7 cellular contexts compared by ENCODE assay signal in genomic region chr15:99401218-99401617, GRCh38.
DNase-seq lines count a peak whose midpoint lies in the region; ATAC-seq, FAIRE-seq and TF ChIP-seq lines count a peak whose summit lies in the region.
"Not testable (repeated sequence)": the region's sequence is repeated elsewhere in the genome, so short reads cannot be mapped to it uniquely, and the experiment has no call there.

No MANE protein-coding gene starts in this region.

- not testable (repeated sequence) for H3K27me3 Mint-ChIP-seq in nephron progenitor cell (ENCODE audit: low read depth, poor library complexity)

- H3K4me1 ChIP-seq in K562 (replicated peaks in 1 of 2; ENCODE audit: control insufficient read depth in 2 of 2, insufficient read depth in 2 of 2, low read length in 2 of 2) = not testable (repeated sequence)
- H3K4me1 ChIP-seq in heart left ventricle (peaks cover 0 to 18% (median 10%) of the 10 kb centered on the region in 12 donors), HepG2 (ENCODE audit: insufficient read depth, low read length) (peaks cover 56% of the 10 kb centered on the region), upper lobe of right lung (peaks cover 11% of the 10 kb centered on the region)

- CTCF ChIA-PET in K562 (lab: Yijun Ruan, JAX; ENCODE audit: low intra/inter-chr PET ratio); HepG2 (lab: Yijun Ruan, JAX; ENCODE audit: low intra/inter-chr PET ratio, low total read pairs): not testable (repeated sequence)

- H3K36me3 Mint-ChIP-seq in nephron progenitor cell (ENCODE audit: low read depth) = not testable (repeated sequence)

- not testable (repeated sequence) for H3K4me2 ChIP-seq in K562 (ENCODE audit: insufficient read depth, low read length)
- peak overlapping the region; percentile 55; the same call in 1 of the 2 replicates for H3K4me2 ChIP-seq in HepG2 (ENCODE audit: low read depth, low read length)

- H3K4me3 Mint-ChIP-seq in nephron progenitor cell = not testable (repeated sequence)

- TF ChIP-seq CTCF in K562 (IDR thresholded peaks at IDR 0.05 in 2 of 3, conservative IDR thresholded peaks at IDR 0.05 in 1 of 3; ENCODE audit: insufficient read depth in 2 of 3, low read depth in 1 of 3, low read length in 3 of 3); heart left ventricle (IDR thresholded peaks at IDR 0.05); HepG2 (CRISPR knock-in tag; IDR thresholded peaks at IDR 0.05); nephron progenitor cell (IDR thresholded peaks at IDR 0.05); upper lobe of right lung (IDR thresholded peaks at IDR 0.05): not testable (repeated sequence)

- H3K4me1 Mint-ChIP-seq in nephron progenitor cell = peaks cover 48% of the 10 kb centered on the region

- not testable (repeated sequence) for H3K9ac ChIP-seq in SK-N-MC (ENCODE audit: insufficient read length); K562 (ENCODE audit: insufficient read depth in 1 of 2, low read depth in 2 of 2, low read length in 2 of 2); HepG2 (ENCODE audit: insufficient read depth, low read depth, low read length)

- not testable (repeated sequence) for FAIRE-seq in K562 (lab: Jason Lieb, UNC); HepG2 (lab: Jason Lieb, UNC)

- not testable (repeated sequence) for H3K79me2 ChIP-seq in K562 (ENCODE audit: control insufficient read depth, insufficient read depth, low read length); HepG2 (ENCODE audit: insufficient read depth, low read length)

- TF ChIP-seq RAD21 in K562 (CRISPR knock-in tag; conservative IDR thresholded peaks at IDR 0.05 in 1 of 2, IDR thresholded peaks at IDR 0.05 in 1 of 2); HepG2 (CRISPR knock-in tag; IDR thresholded peaks at IDR 0.05): not testable (repeated sequence)

- TF ChIP-seq POLR2A in K562 (conservative IDR thresholded peaks at IDR 0.05); heart left ventricle (IDR thresholded peaks at IDR 0.05); HepG2 (IDR thresholded peaks at IDR 0.05; ENCODE audit: insufficient read depth in 1 of 2, low read depth in 2 of 2, low read length in 2 of 2): not testable (repeated sequence)

- ATAC-seq in K562, heart left ventricle, HepG2, upper lobe of right lung: not testable (repeated sequence)

- not testable (repeated sequence) for H4K20me1 ChIP-seq in K562 (replicated peaks; ENCODE audit: control insufficient read depth, insufficient read depth, low read length); HepG2 (ENCODE audit: insufficient read depth, low read length)

- H3K27ac ChIP-seq in SK-N-MC = peak overlapping the region; percentile 63
- H3K27ac ChIP-seq in K562 (ENCODE audit: extremely low read depth, low read depth, low read length); HepG2 (ENCODE audit: extremely low read length, insufficient read depth, low read length): not testable (repeated sequence)
- H3K27ac ChIP-seq in heart left ventricle = peak overlapping the region in 7 of 12 donors; percentile 28 to 54 (median 48)
- peak overlapping the region; percentile 11 for H3K27ac ChIP-seq in upper lobe of right lung

- H3K9me3 ChIP-seq in SK-N-MC (ENCODE audit: low read depth, low read length); K562 (replicated peaks; ENCODE audit: control insufficient read depth, insufficient read depth, low read depth, low read length); heart left ventricle; HepG2 (ENCODE audit: low read length); upper lobe of right lung: not testable (repeated sequence)

- intact Hi-C loops in K562 (cut with micrococcal nuclease) (loop anchor here (10.0 kb wide), 2 partner anchors 304 to 514 kb away; no protein-coding TSS in a partner anchor), heart left ventricle (cut with DNase I) (loop anchor here in 3 of 10 donors (10.0 kb wide), 3 partner anchors 104 to 304 kb away; partner anchors contain the start of gene MEF2A (in 3 of the 3)), HepG2 (cut with micrococcal nuclease; ENCODE audit: unreplicated experiment) (loop anchor here (10.0 kb wide), 1 partner anchor 104 kb away; no protein-coding TSS in a partner anchor)
- intact Hi-C loops in upper lobe of right lung (cut with DNase I) = not testable (repeated sequence)

- not testable (repeated sequence) for TF ChIP-seq EP300 in K562 (IDR thresholded peaks at IDR 0.05; ENCODE audit: low read length); HepG2 (IDR thresholded peaks at IDR 0.05; ENCODE audit: low read depth in 2 of 2, low read length in 2 of 2); HepG2 (CRISPR knock-in tag; IDR thresholded peaks at IDR 0.05; ENCODE audit: borderline replicate concordance)

- not testable (repeated sequence) for BruUV-seq in K562 (replicated peaks; lab: Mats Ljungman, UMichigan); HepG2 (replicated peaks; lab: Mats Ljungman, UMichigan)

- H3K9me3 Mint-ChIP-seq in nephron progenitor cell = not testable (repeated sequence)

- H2AFZ ChIP-seq in K562 (ENCODE audit: low read depth, low read length); HepG2 (ENCODE audit: low read length): not testable (repeated sequence)

- WGBS in K562 (ENCODE audit: insufficient coverage, low coverage, missing lambda C conversion rate) = 18% methylated on average over 4 of the region's 4 CpGs
- 83 to 93% (median 89%) methylated on average over 4 of the region's 4 CpGs for WGBS in heart left ventricle, 4 donors
- WGBS in HepG2 (ENCODE audit: low lambda C conversion rate) = 89% methylated on average over 4 of the region's 4 CpGs

- POLR2A ChIA-PET in K562 (lab: Yijun Ruan, JAX); HepG2 (lab: Yijun Ruan, JAX): not testable (repeated sequence)

- H3K27me3 ChIP-seq in K562 (ENCODE audit: control insufficient read depth in 2 of 2, insufficient read depth in 2 of 2, low read length in 2 of 2) = peaks cover 8 to 39% of the 10 kb centered on the region in 2 experiments; a peak in 4 of 5 replicates
- not testable (repeated sequence) for H3K27me3 ChIP-seq in heart left ventricle; HepG2 (ENCODE audit: control insufficient read depth in 1 of 2, insufficient read depth in 2 of 2, low read length in 2 of 2); upper lobe of right lung

- H3K27ac Mint-ChIP-seq in nephron progenitor cell = peak overlapping the region; percentile 61

- not testable (repeated sequence) for H3K36me3 ChIP-seq in SK-N-MC (ENCODE audit: insufficient read depth, low read length); K562 (ENCODE audit: control insufficient read depth, insufficient read depth, low read length); heart left ventricle; HepG2 (replicated peaks in 1 of 2; ENCODE audit: control insufficient read depth in 1 of 2, insufficient read depth in 2 of 2, low read length in 2 of 2); upper lobe of right lung

- in situ Hi-C loops in K562 (cut with MboI) = not testable (repeated sequence)
- in situ Hi-C loops in HepG2 (cut with HindIII; ENCODE audit: extremely low pct_ligation_motif_present, low pct_unique_long_range_greater_than_20kb) = loop anchor here (25.0 kb wide), 1 partner anchor 311 kb away; no protein-coding TSS in a partner anchor

- H3K4me3 ChIP-seq in SK-N-MC; K562; heart left ventricle; HepG2 (replicated peaks in 1 of 3; ENCODE audit: insufficient read depth in 1 of 3, low read depth in 2 of 3, low read length in 3 of 3); upper lobe of right lung: not testable (repeated sequence)

- not testable (repeated sequence) for H3K9me1 ChIP-seq in K562 (ENCODE audit: control insufficient read depth, insufficient read depth, low read length)

- peak; percentile 65 for DNase-seq in CD1c-positive myeloid dendritic cell (ENCODE audit: extremely low spot score)
- not testable (repeated sequence) for DNase-seq in SK-N-MC (ENCODE audit: low read depth, low spot score); K562 (ENCODE audit: extremely low read depth in 1 of 4, low spot score in 3 of 4); heart left ventricle; HepG2 (ENCODE audit: low spot score); nephron progenitor cell; upper lobe of right lung

TF ChIP-seq in K562, 482 proteins besides CTCF, POLR2A, EP300 and RAD21:
- 0 out of 2 replicates have a peak, but pooled peaks have one; percentile 21 for TF ChIP-seq ZNF766 (CRISPR knock-in tag; conservative IDR thresholded peaks at IDR 0.05)
